17 cellular contexts compared by ENCODE assay signal in genomic region chr1:107842241-107842640, GRCh38.
DNase-seq lines count a peak whose midpoint lies in the region; ATAC-seq and TF ChIP-seq lines count a peak whose summit lies in the region.
"Had no signal": no experiment of that assay in that cellular context is flagged by ENCODE, and none has a peak within 500 bp of the region (broad histone marks: within the 10 kb centered on the region; RNA-seq: fewer than 3 reads in every experiment).

No MANE protein-coding gene starts in this region.

- peak overlapping the region; percentile 76 for H3K4me2 ChIP-seq in BLaER1
- peak overlapping the region; percentile 59 for H3K4me2 ChIP-seq in DND-41 (ENCODE audit: insufficient read depth, low read length)
- H3K4me2 ChIP-seq in mesenchymal stem cell (ENCODE audit: low read length, poor library complexity, severe bottlenecking), result no peak overlapping the region

- intact Hi-C loops in Calu3 (cut with micrococcal nuclease; ENCODE audit: unreplicated experiment), result no loop called here

- H3K27me3 ChIP-seq in BLaER1 (no peaks in the 10 kb centered on the region), DND-41 (ENCODE audit: insufficient read depth, low read length, poor library complexity) (no peaks in the 10 kb centered on the region), mesenchymal stem cell (ENCODE audit: control insufficient read depth in 1 of 2, insufficient read depth in 1 of 2, low read length in 2 of 2) (no peaks in the 10 kb centered on the region)
- H3K27me3 ChIP-seq: cardiac muscle cell had no signal

- 97% methylated on average over 2 of the region's 2 CpGs for WGBS in mesenchymal stem cell

- no peaks in the 10 kb centered on the region for H3K79me1 ChIP-seq in mesenchymal stem cell (replicated peaks; ENCODE audit: low read length, poor library complexity, severe bottlenecking)

- peak overlapping the region; percentile 60 for H4K8ac ChIP-seq in mesenchymal stem cell (ENCODE audit: low read length)

- peak overlapping the region; percentile 29; the same call in 1 of the 2 replicates for H3K4me3 ChIP-seq in BLaER1
- H3K4me3 ChIP-seq in DND-41 (ENCODE audit: low read depth in 1 of 2, low read length in 2 of 2), result peak overlapping the region in 1 of 2 experiments; percentile 48; a peak in 2 of 4 replicates
- peak overlapping the region in 1 of 2 experiments; percentile 39 for H3K4me3 ChIP-seq in mesenchymal stem cell (ENCODE audit: insufficient read depth in 1 of 2, low read depth in 1 of 2, low read length in 2 of 2)
- H3K4me3 ChIP-seq: cardiac muscle cell had no signal

- no peak overlapping the region for H2BK12ac ChIP-seq in mesenchymal stem cell (ENCODE audit: low read length in 2 of 2)

- BruUV-seq in Calu3 (replicated peaks; lab: Mats Ljungman, UMichigan), result no TSS peak

- peaks cover 41% of the 10 kb centered on the region for H3K9me3 ChIP-seq in BLaER1
- no peaks in the 10 kb centered on the region for H3K9me3 ChIP-seq in DND-41 (ENCODE audit: insufficient read depth, low read length, severe bottlenecking)
- H3K9me3 ChIP-seq in mesenchymal stem cell (ENCODE audit: control insufficient read depth, low read length), result peaks cover 8% of the 10 kb centered on the region

- peaks cover 26% of the 10 kb centered on the region; the same call in 1 of the 2 replicates for H3K36me3 ChIP-seq in BLaER1
- no peaks in the 10 kb centered on the region for H3K36me3 ChIP-seq in DND-41 (ENCODE audit: insufficient read depth, low read length)
- no peaks in the 10 kb centered on the region for H3K36me3 ChIP-seq in mesenchymal stem cell (ENCODE audit: control insufficient read depth in 1 of 2, insufficient read depth in 2 of 2, low read depth in 1 of 2, low read length in 2 of 2)
- H3K36me3 ChIP-seq: cardiac muscle cell had no signal

- no peak overlapping the region for H4K91ac ChIP-seq in mesenchymal stem cell (ENCODE audit: low read length)

- no peak overlapping the region for H3K4ac ChIP-seq in mesenchymal stem cell (ENCODE audit: low read depth in 1 of 2, low read length in 2 of 2)

- H3K23ac ChIP-seq in mesenchymal stem cell (ENCODE audit: low read length in 2 of 2), result no peak overlapping the region

- no peak overlapping the region for H2BK15ac ChIP-seq in mesenchymal stem cell (ENCODE audit: low read depth, poor library complexity, severe bottlenecking)

- H3K9ac ChIP-seq in BLaER1 (peak overlapping the region; percentile 62; the same call in 1 of the 2 replicates), DND-41 (ENCODE audit: low read depth, low read length) (peak overlapping the region; percentile 42), mesenchymal stem cell (ENCODE audit: low read length) (no peak overlapping the region)

- no peak overlapping the region for H3K4me3 Mint-ChIP-seq in activated T-helper 17 cell treated with anti-CD3 and anti-CD28 coated beads, Interleukin-2, amount 50 U/mL, for 72 hours
- no peak overlapping the region for H3K4me3 Mint-ChIP-seq in Calu3 (ENCODE audit: low read depth, unreplicated experiment)

- H3K27ac ChIP-seq in BLaER1 (peak overlapping the region; percentile 78), DND-41 (ENCODE audit: low read length) (peak overlapping the region; percentile 88), mesenchymal stem cell (ENCODE audit: low read length, poor library complexity, severe bottlenecking) (no peak overlapping the region)
- H3K27ac ChIP-seq: cardiac muscle cell had no signal

- H3K18ac ChIP-seq in mesenchymal stem cell (ENCODE audit: low read depth in 1 of 2, low read length in 2 of 2), result no peak overlapping the region

- TF ChIP-seq CTCF in DND-41 (IDR thresholded peaks at IDR 0.05; ENCODE audit: borderline replicate concordance, extremely low read depth, low read length, poor library complexity, severe bottlenecking) (no peak), Calu3 (IDR thresholded peaks at IDR 0.05; ENCODE audit: unreplicated experiment) (no peak)

- H4K20me1 ChIP-seq in BLaER1, result no peaks in the 10 kb centered on the region
- no peaks in the 10 kb centered on the region for H4K20me1 ChIP-seq in DND-41 (ENCODE audit: insufficient read depth, low read length)

- peak; percentile 32 for ATAC-seq in DND-41 (ENCODE audit: insufficient read depth, low read depth)
- peak; percentile 98 for ATAC-seq in activated T-helper 17 cell treated with anti-CD3 and anti-CD28 coated beads, Interleukin-2, amount 50 U/mL, for 72 hours (replicated peaks)
- no peak for ATAC-seq in GM21737 (IDR thresholded peaks at IDR 0.05; ENCODE audit: unreplicated experiment)
- ATAC-seq in GM18498 (IDR thresholded peaks at IDR 0.05; ENCODE audit: unreplicated experiment), result no peak

- H2AK5ac ChIP-seq in mesenchymal stem cell (ENCODE audit: low read length, severe bottlenecking), result no peak overlapping the region

- peak overlapping the region; percentile 6; the same call in 1 of the 2 replicates for H2AFZ ChIP-seq in DND-41 (ENCODE audit: low read depth, low read length)
- no peak overlapping the region for H2AFZ ChIP-seq in mesenchymal stem cell (ENCODE audit: low read depth, low read length)

- H3K4me1 Mint-ChIP-seq in activated T-helper 17 cell treated with anti-CD3 and anti-CD28 coated beads, Interleukin-2, amount 50 U/mL, for 72 hours, result peaks cover 23% of the 10 kb centered on the region
- no peaks in the 10 kb centered on the region for H3K4me1 Mint-ChIP-seq in Calu3 (ENCODE audit: low read depth, unreplicated experiment)

- peak; percentile 43 for DNase-seq in DND-41
- no peak for DNase-seq in mesenchymal stem cell
- DNase-seq in Calu3, result no peak
- no peak for DNase-seq in mesenteric fat pad (ENCODE audit: low spot score)
- DNase-seq: activated CD4-positive, alpha-beta T cell treated with anti-CD3 and anti-CD28 coated beads for 1 hour; AML-193; DMS79 treated with DMSO at 0.1 percent for 48 hours; kidney; NCI-H1048; OCI-M1; retina; trophoblast cell had no signal

- H3K27ac Mint-ChIP-seq in activated T-helper 17 cell treated with anti-CD3 and anti-CD28 coated beads, Interleukin-2, amount 50 U/mL, for 72 hours, result no peak overlapping the region
- H3K27ac Mint-ChIP-seq in Calu3 (ENCODE audit: unreplicated experiment), result no peak overlapping the region

- no peak overlapping the region for H3K14ac ChIP-seq in mesenchymal stem cell (ENCODE audit: low read length in 2 of 2)

- CTCF ChIA-PET in Calu3 (lab: Charles Lee), result interaction anchor here (0.9 kb wide), 1 partner anchor 10 kb away, joined by 4 read pairs; no protein-coding TSS in a partner anchor

- peaks cover 3% of the 10 kb centered on the region for H3K9me3 Mint-ChIP-seq in activated T-helper 17 cell treated with anti-CD3 and anti-CD28 coated beads, Interleukin-2, amount 50 U/mL, for 72 hours
- H3K9me3 Mint-ChIP-seq in Calu3 (ENCODE audit: low read depth, unreplicated experiment), result no peaks in the 10 kb centered on the region

- H2BK120ac ChIP-seq in mesenchymal stem cell (ENCODE audit: low read depth, low read length), result no peak overlapping the region

- no peaks in the 10 kb centered on the region for H3K36me3 Mint-ChIP-seq in activated T-helper 17 cell treated with anti-CD3 and anti-CD28 coated beads, Interleukin-2, amount 50 U/mL, for 72 hours (ENCODE audit: low read depth)
- no peaks in the 10 kb centered on the region for H3K36me3 Mint-ChIP-seq in Calu3 (ENCODE audit: insufficient read depth, unreplicated experiment)

- peaks cover 78% of the 10 kb centered on the region for H3K79me2 ChIP-seq in DND-41 (ENCODE audit: insufficient read depth, low read length)

- H2BK5ac ChIP-seq in mesenchymal stem cell (ENCODE audit: low read depth, low read length, poor library complexity, severe bottlenecking), result no peak overlapping the region

- H3K27me3 Mint-ChIP-seq in activated T-helper 17 cell treated with anti-CD3 and anti-CD28 coated beads, Interleukin-2, amount 50 U/mL, for 72 hours, result no peaks in the 10 kb centered on the region
- peaks cover 50% of the 10 kb centered on the region for H3K27me3 Mint-ChIP-seq in Calu3 (ENCODE audit: unreplicated experiment)

- H3K4me1 ChIP-seq in BLaER1 (peaks cover 83% of the 10 kb centered on the region), DND-41 (ENCODE audit: insufficient read depth, low read length) (peaks cover 76% of the 10 kb centered on the region), mesenchymal stem cell (ENCODE audit: control insufficient read depth, insufficient read depth, low read depth, low read length) (no peaks in the 10 kb centered on the region)

Comparison
In these comparisons a context has a peak if more than half of its experiments do, and no peak if none do; other contexts are left out.
1. ATAC-seq: peak in DND-41 (single experiment) and activated T-helper 17 cell treated with anti-CD3 and anti-CD28 coated beads, Interleukin-2, amount 50 U/mL, for 72 hours (single experiment); none in GM21737 (single experiment) and GM18498 (single experiment).